22 cellular contexts compared by ENCODE assay signal in the genomic region with DNA sequence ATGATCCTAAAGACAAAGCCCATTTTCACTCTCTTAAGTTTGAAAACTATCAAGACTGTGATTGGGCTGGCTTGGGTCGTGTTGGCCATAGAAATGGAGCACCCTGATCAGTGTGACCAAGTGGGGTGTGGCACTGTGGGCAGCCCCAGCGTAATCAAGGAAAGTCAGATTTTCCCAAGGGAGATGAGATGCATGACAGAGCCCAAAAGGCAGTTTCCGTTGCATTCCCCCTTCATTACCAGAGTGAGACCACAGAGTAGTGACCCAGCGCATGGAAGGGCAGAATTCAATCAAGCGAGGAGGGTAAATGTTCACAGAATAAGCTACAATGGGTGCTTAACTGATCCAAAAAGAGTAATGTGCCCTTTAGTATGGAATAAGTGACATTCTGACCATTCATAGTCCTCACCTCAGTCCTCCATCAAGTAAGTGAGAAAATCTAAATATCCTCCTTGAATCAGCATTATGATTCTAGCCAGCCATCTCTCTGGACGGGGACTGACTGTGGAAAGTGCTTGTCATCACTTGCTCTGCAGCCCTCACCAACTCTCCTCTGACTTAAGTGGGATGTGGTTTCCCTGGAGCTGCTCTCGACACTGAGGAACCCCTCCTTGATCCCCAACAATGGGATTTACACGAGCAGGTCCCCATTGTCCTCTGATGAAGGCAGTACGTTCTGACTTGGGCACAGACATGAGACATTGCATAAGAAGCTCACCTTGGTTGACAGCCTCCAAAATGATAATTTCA.
"Had no signal": no experiment of that assay in that cellular context is flagged by ENCODE, and none has a peak within 500 bp of the region (broad histone marks: within the 10 kb centered on the region; RNA-seq: fewer than 3 reads in every experiment).

No MANE protein-coding gene starts in this region.

- H3K4me1 Mint-ChIP-seq: IgD-negative memory B cell had no signal

- FAIRE-seq: HTR-8/SVneo, K562 had no signal

- H3K9me3 ChIP-seq: SK-N-SH had no signal

- H3K27ac ChIP-seq: HL-60, KMS-11, RWPE1 had no signal

- H3K27ac Mint-ChIP-seq: IgD-negative memory B cell had no signal

- H3K9ac ChIP-seq: KMS-11, SK-N-SH had no signal

- H3K4me2 ChIP-seq: KMS-11, SK-N-SH had no signal

- H3K27me3 Mint-ChIP-seq: IgD-negative memory B cell had no signal

- DNase-seq: Kasumi-1, MM.1S, NCI-H1092 treated with DMSO at 0.1 percent for 48 hours, NCI-H1436, NCI-H187, NCI-H2029, NCI-H2081 treated with DMSO at 0.1 percent for 48 hours, NCI-H2171, NCI-H226, NCI-H446, NCI-H510A, NCI-H524 treated with DMSO at 0.1 percent for 48 hours, NCI-H69, NCI-H774, SHP77, SK-N-SH had no signal

- H3K4me3 ChIP-seq: K562 had no signal

- H3K4me3 Mint-ChIP-seq: IgD-negative memory B cell had no signal
